Comparison of ENCODE assay signal across 8 cellular contexts in genomic region chrX:23901805-23902204, GRCh38. TPM values are rescaled to one million over a fixed set of nuclear protein-coding genes. Genes with fewer than 3 reads are reported as not detected.
A peak's percentile ranks its signal among the peaks of the same experiment; 100 is the strongest.
DNase-seq lines count a peak whose midpoint lies in the region; ATAC-seq and TF ChIP-seq lines count a peak whose summit lies in the region.

No MANE protein-coding gene starts in this region.

- DNase-seq in DMS114 treated with DMSO at 0.1 percent for 48 hours (lab: John Stamatoyannopoulos, UW; ENCODE audit: unreplicated experiment) (peak; percentile 65), HL-60 (ENCODE audit: low read depth in 1 of 2, low spot score in 1 of 2) (peak; percentile 34 to 80), NT2/D1 (ENCODE audit: low read depth, low spot score) (peak; percentile 61), adrenal gland (peak; percentile 47 to 80 (median 63)), right cardiac atrium (peak in 2 of 3 donors; percentile 27 to 61), sciatic nerve (ENCODE audit: low spot score) (no peak)

- no peaks in the 10 kb centered on the region for H3K9me3 ChIP-seq in NT2/D1 (ENCODE audit: insufficient read depth, low read length)
- H3K9me3 ChIP-seq in adrenal gland (replicated peaks in 1 of 3): no peaks in the 10 kb centered on the region
- no peaks in the 10 kb centered on the region for H3K9me3 ChIP-seq in right cardiac atrium (ENCODE audit: control insufficient read depth, low read length)

- TF ChIP-seq CTCF in HL-60 (IDR thresholded peaks at IDR 0.05; ENCODE audit: insufficient read depth, low read length) (peak; percentile 13), adrenal gland (IDR thresholded peaks at IDR 0.05) (peak; percentile 19 to 76 (median 59))

- H3K27ac ChIP-seq in HL-60 (replicated peaks) (peak overlapping the region; percentile 63), adrenal gland (peak overlapping the region in 4 of 5 donors; percentile 34 to 83 (median 58)), right cardiac atrium (ENCODE audit: low read length) (peak overlapping the region; percentile 70)

- H3K4me1 ChIP-seq in NT2/D1 (ENCODE audit: insufficient read depth, insufficient read length): peaks cover 6% of the 10 kb centered on the region
- H3K4me1 ChIP-seq in adrenal gland (replicated peaks in 1 of 2): peaks cover 5 to 38% of the 10 kb centered on the region in 2 donors
- peaks cover 6% of the 10 kb centered on the region for H3K4me1 ChIP-seq in right cardiac atrium (ENCODE audit: control insufficient read depth, insufficient read depth, low read length)

- intact Hi-C loops in adrenal gland (cut with DNase I): loop anchor here (5.0 to 10.0 kb wide), 3 partner anchors 117 to 210 kb away; partner anchors contain the start of gene SAT1 (in 1 of the 2)
- intact Hi-C loops in right cardiac atrium (cut with DNase I): loop anchor here (2.0 to 10.0 kb wide), 8 partner anchors 119 to 210 kb away; partner anchors contain the start of genes SAT1 (in 4 of the 4), ACOT9 (in 1 of the 4) and KLHL15 (in 1 of the 4)
- intact Hi-C loops in sciatic nerve (cut with DNase I): loop anchor here (5.0 to 10.0 kb wide), 2 partner anchors 117 to 205 kb away; partner anchors contain the start of gene SAT1

- H3K9ac ChIP-seq in NT2/D1 (ENCODE audit: insufficient read length, low read depth): no peak overlapping the region

- H3K27me3 ChIP-seq in HL-60 (ENCODE audit: insufficient read depth, poor library complexity, severe bottlenecking) (no peaks in the 10 kb centered on the region), NT2/D1 (ENCODE audit: insufficient read depth, insufficient read length) (no peaks in the 10 kb centered on the region), adrenal gland (no peaks in the 10 kb centered on the region), right cardiac atrium (ENCODE audit: control insufficient read depth, insufficient read depth) (no peaks in the 10 kb centered on the region)

- H3K36me3 ChIP-seq in NT2/D1 (ENCODE audit: insufficient read depth, insufficient read length, low read length) (no peaks in the 10 kb centered on the region), adrenal gland (replicated peaks in 1 of 2) (no peaks in the 10 kb centered on the region)

- ATAC-seq in GM19438 (IDR thresholded peaks at IDR 0.05; ENCODE audit: low read depth, unreplicated experiment) (peak; percentile 74), right cardiac atrium (peak; percentile 88 to 94), sciatic nerve (peak; percentile 93), HG02571 (IDR thresholded peaks at IDR 0.05; ENCODE audit: unreplicated experiment) (no peak)

- WGBS in adrenal gland, 4 donors: 11 to 60% (median 22%) methylated on average over 1 of the region's 1 CpG; no CpG with 5 or more reads in 1 of the 4 donors
- WGBS in right cardiac atrium: 9% methylated on average over 1 of the region's 1 CpG

- H3K4me3 ChIP-seq in HL-60 (replicated peaks; ENCODE audit: insufficient read depth, low read length): no peak overlapping the region
- H3K4me3 ChIP-seq in NT2/D1 (ENCODE audit: insufficient read length, low read depth): no peak overlapping the region
- peak overlapping the region in 1 of 4 donors; percentile 41 for H3K4me3 ChIP-seq in adrenal gland
- H3K4me3 ChIP-seq in right cardiac atrium (ENCODE audit: low read length): peak overlapping the region; percentile 18

- no peak for TF ChIP-seq POLR2A in adrenal gland (IDR thresholded peaks at IDR 0.05)

RNA-seq across cellular contexts. Expression of gene APOO, which starts 5.9 kb away (rescaled TPM):
- total RNA-seq in adrenal gland (10 to 100 TPM; 12.9 to 72.7 (median 25.3) TPM), right cardiac atrium (10 to 100 TPM; 65.7 to 88.9 (median 83.1) TPM), sciatic nerve (38.6 TPM)
- polyA plus RNA-seq in adrenal gland (100 to 1,000 TPM in 1 of 3 donors, 10 to 100 TPM in 2; 17.5 to 177 (median 37.7) TPM), right cardiac atrium (105 TPM)

RNA-seq across cellular contexts. Expression of gene CXorf58, which starts 6.0 kb away (rescaled TPM):
- total RNA-seq in adrenal gland (under 1 TPM in 5 of 8 donors, not detected in 3; 0.11 to 0.77 (median 0.34) TPM), right cardiac atrium (under 1 TPM in 3 of 4 donors, not detected in 1; 0.31 to 0.65 (median 0.45) TPM), sciatic nerve (not detected)
- polyA plus RNA-seq in adrenal gland (under 1 TPM; 0.20 to 0.40 (median 0.24) TPM), right cardiac atrium (0.09 TPM)
